ENCODE assay signal across 35 cellular contexts in the genomic region with DNA sequence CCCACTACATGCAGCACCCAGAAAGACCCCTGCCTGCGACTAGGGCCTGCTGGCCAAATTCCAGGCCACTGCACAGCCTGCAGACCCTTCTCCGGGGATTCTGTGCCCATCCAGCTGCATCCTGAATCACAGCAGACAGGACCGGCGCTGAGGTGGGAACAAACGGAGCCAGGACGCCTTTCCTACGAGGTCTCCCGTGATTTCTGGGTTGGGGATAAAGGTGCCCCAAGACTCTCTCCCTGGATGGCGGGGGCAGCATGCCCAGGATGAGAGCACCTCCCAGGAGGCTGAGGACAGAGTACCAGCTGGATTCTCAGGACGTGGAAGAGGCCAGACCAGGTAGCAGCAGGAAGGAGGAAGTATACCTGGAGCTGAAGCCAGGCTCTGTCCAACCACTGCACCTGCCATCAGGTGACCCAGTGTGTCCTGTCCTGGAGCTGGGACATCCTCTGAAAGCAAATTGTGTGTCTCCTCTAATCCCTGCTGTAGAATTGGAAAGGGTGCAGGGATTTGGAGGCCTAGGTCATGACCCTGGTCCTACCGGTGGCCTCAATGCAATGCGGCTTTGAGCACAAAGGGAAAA. TPM values are rescaled to one million over a fixed set of nuclear protein-coding genes. Genes with fewer than 3 reads are reported as not detected.
"Had no signal": no experiment of that assay in that cellular context is flagged by ENCODE, and none has a peak within 500 bp of the region (broad histone marks: within the 10 kb centered on the region; RNA-seq: fewer than 3 reads in every experiment).

No MANE protein-coding gene starts in this region.

- FAIRE-seq: endothelial cell of umbilical vein had no signal

- DNase-seq: dermis blood vessel endothelial cell; effector memory CD4-positive, alpha-beta T cell; esophagus squamous epithelium; foreskin melanocyte; glutamatergic neuron; heart right ventricle; hippocampal formation; immature natural killer cell; kidney glomerular epithelial cell; midbrain; naive thymus-derived CD8-positive, alpha-beta T cell; nephron progenitor cell; stimulated activated CD4-positive, alpha-beta T cell treated with anti-CD3 and anti-CD28 coated beads, Interleukin-12 subunit alpha, Interleukin-12 subunit beta, amount 100 ng/mL, for 4 hours; stimulated activated CD4-positive, alpha-beta T cell treated with anti-CD3 and anti-CD28 coated beads, Interleukin-1b, Interleukin-23, amount 100 ng/mL, for 48 hours; stimulated activated CD4-positive, alpha-beta T cell treated with anti-CD3 and anti-CD28 coated beads, Interleukin-4, amount 100 ng/mL, for 1 hour; stimulated activated CD8-positive, alpha-beta memory T cell treated with anti-CD3 and anti-CD28 coated beads, Interleukin-4, amount 100 ng/mL, for 48 hours; stimulated activated naive CD4-positive, alpha-beta T cell; stimulated activated naive CD8-positive, alpha-beta T cell treated with anti-CD3 and anti-CD28 coated beads, Interleukin-15, amount 100 ng/mL, for 72 hours; transverse colon had no signal

- H3K27me3 ChIP-seq: neutrophil, vagina had no signal

- H3K9ac ChIP-seq: parathyroid adenoma had no signal

- H3K4me2 ChIP-seq: smooth muscle cell had no signal

- H3K79me2 ChIP-seq: parathyroid adenoma had no signal

- H2AFZ ChIP-seq: parathyroid adenoma had no signal

- ATAC-seq: heart right ventricle; naive thymus-derived CD8-positive, alpha-beta T cell; sciatic nerve; stimulated activated naive CD8-positive, alpha-beta T cell treated with anti-CD3 and anti-CD28 coated beads, Interleukin-15, amount 100 ng/mL, for 72 hours had no signal

- H3K36me3 ChIP-seq: esophagus squamous epithelium, heart right ventricle, neutrophil, suprapubic skin, transverse colon, vagina had no signal

- H3K4me3 ChIP-seq: coronary artery, esophagus squamous epithelium, heart right ventricle, smooth muscle cell, suprapubic skin, transverse colon, vagina had no signal

- H3K27ac ChIP-seq: coronary artery, heart right ventricle, neutrophil, parathyroid adenoma, suprapubic skin, transverse colon, vagina had no signal

- H3K9me3 ChIP-seq: esophagus squamous epithelium, heart right ventricle, neutrophil, suprapubic skin, transverse colon, vagina had no signal

- H3K4me1 ChIP-seq: parathyroid adenoma, suprapubic skin, transverse colon, vagina had no signal

RNA-seq across cellular contexts. Expression of a gene that starts 3.4 kb away (rescaled TPM):
- total RNA-seq: dermis blood vessel endothelial cell, endothelial cell of umbilical vein, epithelial cell of proximal tubule, esophagus squamous epithelium, lower leg skin, lung microvascular endothelial cell, myocyte, omental fat pad, progenitor cell of endocrine pancreas, smooth muscle cell, ureter, vagina had no signal
- polyA plus RNA-seq: endothelial cell of umbilical vein, heart right ventricle, immature natural killer cell, smooth muscle cell, thymus had no signal

RNA-seq across cellular contexts. Expression of a gene that starts 22.5 kb away (rescaled TPM):
- total RNA-seq: dermis blood vessel endothelial cell, endothelial cell of umbilical vein, heart right ventricle, lung microvascular endothelial cell, myocyte, omental fat pad, progenitor cell of endocrine pancreas, sciatic nerve had no signal
- polyA plus RNA-seq: endothelial cell of umbilical vein; immature natural killer cell; naive thymus-derived CD8-positive, alpha-beta T cell had no signal

RNA-seq across cellular contexts. Expression of a gene that starts 34.2 kb away (rescaled TPM):
- total RNA-seq: dermis blood vessel endothelial cell; endothelial cell of umbilical vein; epithelial cell of proximal tubule; heart right ventricle; lung microvascular endothelial cell; myocyte; naive thymus-derived CD8-positive, alpha-beta T cell; progenitor cell of endocrine pancreas; sciatic nerve; smooth muscle cell had no signal
- polyA plus RNA-seq: endothelial cell of umbilical vein; heart right ventricle; immature natural killer cell; naive thymus-derived CD8-positive, alpha-beta T cell; smooth muscle cell had no signal
